In genomic region chr19:47598407-47599349, GRCh38 we compare ENCODE assay signal across 8 cellular contexts. TPM values are rescaled to one million over a fixed set of nuclear protein-coding genes. Genes with fewer than 3 reads are reported as not detected.
DNase-seq lines count a peak whose midpoint lies in the region; ATAC-seq, FAIRE-seq and TF ChIP-seq lines count a peak whose summit lies in the region.

No MANE protein-coding gene starts in this region.

- H3K27me3 ChIP-seq in HepG2 (ENCODE audit: control insufficient read depth in 1 of 2, insufficient read depth in 2 of 2, low read length in 2 of 2) (0 out of 5 replicates have a peak, but pooled peaks cover 1 to 15% of the 10 kb centered on the region in 2 experiments), right lobe of liver (no peaks in the 10 kb centered on the region)

- peak overlapping the region; percentile 77 for H3K4me2 ChIP-seq in HepG2 (ENCODE audit: low read depth, low read length)

- CTCF ChIA-PET in HepG2 (lab: Yijun Ruan, JAX; ENCODE audit: low intra/inter-chr PET ratio, low total read pairs) = no interaction called here

- H3K36me3 Mint-ChIP-seq in activated T-helper 2 cell treated with anti-CD3 and anti-CD28 coated beads, Interferon-gamma antibody, Interleukin-2, Interleukin-4, amounts not matched to agents 10 μg/mL and 5 μg/mL and 100 μg/mL, durations not matched to agents 14 hours and 24 hours and 36 hours (ENCODE audit: low read depth) = no peaks in the 10 kb centered on the region

- H3K27ac ChIP-seq in HepG2 (ENCODE audit: extremely low read length, insufficient read depth, low read length) = no peak overlapping the region
- peak overlapping the region in 1 of 3 donors; percentile 32 for H3K27ac ChIP-seq in right lobe of liver

- TF ChIP-seq EP300 in HepG2 (IDR thresholded peaks at IDR 0.05; ENCODE audit: low read depth in 2 of 2, low read length in 2 of 2) (no peak), HepG2 (CRISPR knock-in tag; IDR thresholded peaks at IDR 0.05; ENCODE audit: borderline replicate concordance) (no peak)

- H3K4me3 ChIP-seq in HepG2 (replicated peaks in 1 of 3; ENCODE audit: insufficient read depth in 1 of 3, low read depth in 2 of 3, low read length in 3 of 3) = peak overlapping the region; percentile 19 to 54 (median 42); a peak in 3 of 6 replicates
- no peak overlapping the region for H3K4me3 ChIP-seq in right lobe of liver

- no peak for FAIRE-seq in HepG2 (lab: Jason Lieb, UNC)

- peaks cover 18% of the 10 kb centered on the region for H3K4me1 Mint-ChIP-seq in activated T-helper 2 cell treated with anti-CD3 and anti-CD28 coated beads, Interferon-gamma antibody, Interleukin-2, Interleukin-4, amounts not matched to agents 10 μg/mL and 5 μg/mL and 100 μg/mL, durations not matched to agents 14 hours and 24 hours and 36 hours (ENCODE audit: low read depth)

- no peak overlapping the region for H3K27ac Mint-ChIP-seq in activated T-helper 2 cell treated with anti-CD3 and anti-CD28 coated beads, Interferon-gamma antibody, Interleukin-2, Interleukin-4, amounts not matched to agents 10 μg/mL and 5 μg/mL and 100 μg/mL, durations not matched to agents 14 hours and 24 hours and 36 hours

- no peaks in the 10 kb centered on the region for H3K36me3 ChIP-seq in HepG2 (replicated peaks in 1 of 2; ENCODE audit: control insufficient read depth in 1 of 2, insufficient read depth in 2 of 2, low read length in 2 of 2)
- H3K36me3 ChIP-seq in right lobe of liver = no peaks in the 10 kb centered on the region

- no peaks in the 10 kb centered on the region for H3K9me3 Mint-ChIP-seq in activated T-helper 2 cell treated with anti-CD3 and anti-CD28 coated beads, Interferon-gamma antibody, Interleukin-2, Interleukin-4, amounts not matched to agents 10 μg/mL and 5 μg/mL and 100 μg/mL, durations not matched to agents 14 hours and 24 hours and 36 hours

- H4K20me1 ChIP-seq in HepG2 (ENCODE audit: insufficient read depth, low read length) = no peaks in the 10 kb centered on the region

- peak overlapping the region; percentile 15 for H2AFZ ChIP-seq in HepG2 (ENCODE audit: low read length)

- DNase-seq in HepG2 (ENCODE audit: low spot score) = peak; percentile 33
- DNase-seq in right lobe of liver = no peak
- no peak for DNase-seq in activated T-helper 2 cell treated with anti-CD3 and anti-CD28 coated beads, Interferon-gamma antibody, Interleukin-2, Interleukin-4, amounts not matched to agents 10 μg/mL and 5 μg/mL and 100 μg/mL, durations not matched to agents 14 hours and 24 hours and 36 hours (ENCODE audit: low spot score)
- no peak for DNase-seq in left ventricle myocardium superior
- peak; percentile 97 for DNase-seq in renal cortical epithelial cell (ENCODE audit: low read depth)
- no peak for DNase-seq in COR-L47 (lab: John Stamatoyannopoulos, UW)

- H3K4me1 ChIP-seq in HepG2 (ENCODE audit: insufficient read depth, low read length) (peaks cover 36% of the 10 kb centered on the region), right lobe of liver (peaks cover 0 to 16% (median 0%) of the 10 kb centered on the region in 4 donors)

- TF ChIP-seq RAD21 in HepG2 (CRISPR knock-in tag; IDR thresholded peaks at IDR 0.05) = no peak

- in situ Hi-C loops in HepG2 (cut with HindIII; ENCODE audit: extremely low pct_ligation_motif_present, low pct_unique_long_range_greater_than_20kb) = no loop called here

- no peak overlapping the region for H3K9ac ChIP-seq in HepG2 (ENCODE audit: insufficient read depth, low read depth, low read length)

- BruUV-seq in HepG2 (replicated peaks; lab: Mats Ljungman, UMichigan) = no TSS peak

- H3K9me3 ChIP-seq in HepG2 (ENCODE audit: low read length) (no peaks in the 10 kb centered on the region), right lobe of liver (no peaks in the 10 kb centered on the region)

- WGBS in HepG2 (ENCODE audit: low lambda C conversion rate) = 24% methylated on average over 21 of the region's 21 CpGs
- 43% methylated on average over 21 of the region's 21 CpGs for WGBS in right lobe of liver (ENCODE audit: insufficient coverage, low coverage, low lambda C conversion rate, missing lambda C conversion rate)

- no peaks in the 10 kb centered on the region for H3K79me2 ChIP-seq in HepG2 (ENCODE audit: insufficient read depth, low read length)

- TF ChIP-seq CTCF in HepG2 (CRISPR knock-in tag; IDR thresholded peaks at IDR 0.05) = no peak
- no peak for TF ChIP-seq CTCF in right lobe of liver (IDR thresholded peaks at IDR 0.05)

- H3K4me3 Mint-ChIP-seq in activated T-helper 2 cell treated with anti-CD3 and anti-CD28 coated beads, Interferon-gamma antibody, Interleukin-2, Interleukin-4, amounts not matched to agents 10 μg/mL and 5 μg/mL and 100 μg/mL, durations not matched to agents 14 hours and 24 hours and 36 hours (ENCODE audit: low read depth) = peak overlapping the region; percentile 94

- intact Hi-C loops in HepG2 (cut with micrococcal nuclease; ENCODE audit: unreplicated experiment) = no loop called here
- intact Hi-C loops in right lobe of liver (cut with DNase I) = no loop called here
- intact Hi-C loops in activated T-helper 2 cell treated with anti-CD3 and anti-CD28 coated beads, Interferon-gamma antibody, Interleukin-2, Interleukin-4, amounts not matched to agents 10 μg/mL and 5 μg/mL and 100 μg/mL, durations not matched to agents 14 hours and 24 hours and 36 hours (cut with micrococcal nuclease) = no loop called here
- intact Hi-C loops in left ventricle myocardium superior (cut with micrococcal nuclease) = no loop called here

- TF ChIP-seq POLR2A in HepG2 (IDR thresholded peaks at IDR 0.05; ENCODE audit: insufficient read depth in 1 of 2, low read depth in 2 of 2, low read length in 2 of 2) (no peak), right lobe of liver (IDR thresholded peaks at IDR 0.05) (no peak)

- POLR2A ChIA-PET in HepG2 (lab: Yijun Ruan, JAX) = no interaction called here

- ATAC-seq in HepG2 (no peak), right lobe of liver (no peak), left ventricle myocardium superior (peak; percentile 6), GM18498 (IDR thresholded peaks at IDR 0.05; ENCODE audit: unreplicated experiment) (no peak), HG03571 (IDR thresholded peaks at IDR 0.05; ENCODE audit: unreplicated experiment) (no peak)

- H3K27me3 Mint-ChIP-seq in activated T-helper 2 cell treated with anti-CD3 and anti-CD28 coated beads, Interferon-gamma antibody, Interleukin-2, Interleukin-4, amounts not matched to agents 10 μg/mL and 5 μg/mL and 100 μg/mL, durations not matched to agents 14 hours and 24 hours and 36 hours (ENCODE audit: low read depth) = peaks cover 2% of the 10 kb centered on the region

RNA-seq across cellular contexts. Expression of gene BICRA, which starts 10.3 kb away (rescaled TPM):
- total RNA-seq in HepG2 (2016; rRNA removed; fragmentation: Illumina TruSeq; extraction: Trizol) (0.71 and 1.6 TPM in 2 replicates), right lobe of liver (1 to 10 TPM; 3.7 to 7.3 (median 6.4) TPM), left ventricle myocardium superior (9.5 TPM), renal cortical epithelial cell (7.1 and 18.8 TPM in 2 replicates)
- 0.53 and 1.5 TPM in 2 replicates for total RNA-seq in HepG2 (2016; cell fraction: cytosol; rRNA removed; fragmentation: Illumina TruSeq; extraction: Trizol; ENCODE audit: low read depth)
- total RNA-seq in HepG2 (2016; cell fraction: insoluble cytoplasmic fraction; rRNA removed; fragmentation: Illumina TruSeq; extraction: Trizol) = 0.74 and 2.4 TPM in 2 replicates
- total RNA-seq in HepG2 (2016; cell fraction: membrane; rRNA removed; fragmentation: Illumina TruSeq; extraction: Trizol) = 1.6 and 3.0 TPM in 2 replicates
- 1.6 and 2.1 TPM in 2 replicates for total RNA-seq in HepG2 (2016; cell fraction: nucleus; rRNA removed; fragmentation: Illumina TruSeq; extraction: Trizol)
- 0.55 and 0.56 TPM in 2 replicates for polyA plus RNA-seq in HepG2 (2011; rRNA removed)
- polyA plus RNA-seq in HepG2 (2011; cell fraction: cytosol; rRNA removed) = 0.27 and 0.38 TPM in 2 replicates
- polyA plus RNA-seq in HepG2 (2011; cell fraction: nucleus; rRNA removed) = 3.6 and 3.7 TPM in 2 replicates
- 2.4 and 4.0 TPM in 2 replicates for polyA plus RNA-seq in HepG2 (2012)
- polyA plus RNA-seq in HepG2 (2016; cell fraction: cytosol; fragmentation: Illumina TruSeq; extraction: Trizol; ENCODE audit: low read depth) = 0.26 and 0.28 TPM in 2 replicates
- polyA plus RNA-seq in HepG2 (2016; cell fraction: insoluble cytoplasmic fraction; fragmentation: Illumina TruSeq; extraction: Trizol; ENCODE audit: low read depth) = 2.0 and 2.8 TPM in 2 replicates
- 0.53 and 0.64 TPM in 2 replicates for polyA plus RNA-seq in HepG2 (2016; cell fraction: membrane; fragmentation: Illumina TruSeq; extraction: Trizol; ENCODE audit: low read depth)
- 10.6 and 11.0 TPM in 2 replicates for polyA plus RNA-seq in HepG2 (2016; cell fraction: nucleus; fragmentation: Illumina TruSeq; extraction: Trizol; ENCODE audit: insufficient read depth, low read depth)
- 3.3 and 3.8 TPM in 2 replicates for polyA minus RNA-seq in HepG2 (2011; rRNA and poly(A)+ RNA removed; ENCODE audit: low replicate concordance)
- 1.1 and 1.7 TPM in 2 replicates for polyA minus RNA-seq in HepG2 (2011; cell fraction: cytosol; rRNA and poly(A)+ RNA removed)
- 4.5 and 4.6 TPM in 2 replicates for polyA minus RNA-seq in HepG2 (2011; cell fraction: nucleus; rRNA and poly(A)+ RNA removed)
- total RNA-seq in activated T-helper 2 cell treated with anti-CD3 and anti-CD28 coated beads, Interferon-gamma antibody, Interleukin-2, Interleukin-4, amounts not matched to agents 10 μg/mL and 5 μg/mL and 100 μg/mL, durations not matched to agents 14 hours and 24 hours and 36 hours = 12.0 and 12.2 TPM in 2 replicates

RNA-seq across cellular contexts. Expression of gene ZNF541, which starts 25.7 kb away (rescaled TPM):
- 0.04 TPM in 1 of 2 replicates, not detected in the other for total RNA-seq in HepG2 (2016; rRNA removed; fragmentation: Illumina TruSeq; extraction: Trizol)
- total RNA-seq in HepG2 (2016; cell fraction: cytosol; rRNA removed; fragmentation: Illumina TruSeq; extraction: Trizol; ENCODE audit: low read depth) = not detected in 2 replicates
- total RNA-seq in HepG2 (2016; cell fraction: insoluble cytoplasmic fraction; rRNA removed; fragmentation: Illumina TruSeq; extraction: Trizol) = not detected in 2 replicates
- total RNA-seq in HepG2 (2016; cell fraction: membrane; rRNA removed; fragmentation: Illumina TruSeq; extraction: Trizol) = 0.09 TPM in 1 of 2 replicates, not detected in the other
- total RNA-seq in HepG2 (2016; cell fraction: nucleus; rRNA removed; fragmentation: Illumina TruSeq; extraction: Trizol) = not detected in 2 replicates
- 0.03 and 0.08 TPM in 2 replicates for polyA plus RNA-seq in HepG2 (2011; rRNA removed)
- polyA plus RNA-seq in HepG2 (2011; cell fraction: cytosol; rRNA removed) = 0.07 and 0.08 TPM in 2 replicates
- not detected in 2 replicates for polyA plus RNA-seq in HepG2 (2011; cell fraction: nucleus; rRNA removed)
- 0.17 TPM in 1 of 2 replicates, not detected in the other for polyA plus RNA-seq in HepG2 (2012)
- 0.05 TPM in 1 of 2 replicates, not detected in the other for polyA plus RNA-seq in HepG2 (2016; cell fraction: cytosol; fragmentation: Illumina TruSeq; extraction: Trizol; ENCODE audit: low read depth)
- not detected in 2 replicates for polyA plus RNA-seq in HepG2 (2016; cell fraction: insoluble cytoplasmic fraction; fragmentation: Illumina TruSeq; extraction: Trizol; ENCODE audit: low read depth)
- polyA plus RNA-seq in HepG2 (2016; cell fraction: membrane; fragmentation: Illumina TruSeq; extraction: Trizol; ENCODE audit: low read depth) = not detected in 2 replicates
- not detected in 2 replicates for polyA plus RNA-seq in HepG2 (2016; cell fraction: nucleus; fragmentation: Illumina TruSeq; extraction: Trizol; ENCODE audit: insufficient read depth, low read depth)
- polyA minus RNA-seq in HepG2 (2011; rRNA and poly(A)+ RNA removed; ENCODE audit: low replicate concordance) = not detected in 2 replicates
- not detected in 2 replicates for polyA minus RNA-seq in HepG2 (2011; cell fraction: cytosol; rRNA and poly(A)+ RNA removed)
- not detected in 2 replicates for polyA minus RNA-seq in HepG2 (2011; cell fraction: nucleus; rRNA and poly(A)+ RNA removed)
- under 1 TPM in 4 of 6 experiments, not detected in 2; 0.12 to 0.25 (median 0.17) TPM for total RNA-seq in right lobe of liver
- 0.09 and 0.46 TPM in 2 replicates for total RNA-seq in activated T-helper 2 cell treated with anti-CD3 and anti-CD28 coated beads, Interferon-gamma antibody, Interleukin-2, Interleukin-4, amounts not matched to agents 10 μg/mL and 5 μg/mL and 100 μg/mL, durations not matched to agents 14 hours and 24 hours and 36 hours
- total RNA-seq in left ventricle myocardium superior = 0.47 TPM
- not detected in 2 replicates for total RNA-seq in renal cortical epithelial cell

Comparison
In these comparisons a context has a peak if more than half of its experiments do, and no peak if none do; other contexts are left out.
1. DNase-seq: peak in HepG2 (single experiment) and renal cortical epithelial cell (single experiment); none in right lobe of liver (0 of 3), activated T-helper 2 cell treated with anti-CD3 and anti-CD28 coated beads, Interferon-gamma antibody, Interleukin-2, Interleukin-4, amounts not matched to agents 10 μg/mL and 5 μg/mL and 100 μg/mL, durations not matched to agents 14 hours and 24 hours and 36 hours (single experiment), left ventricle myocardium superior (single experiment) and COR-L47 (single experiment).
2. H3K4me3 ChIP-seq: peak in HepG2 (3 of 3); none in right lobe of liver (0 of 3).